38 cellular contexts compared by ENCODE assay signal in the genomic region with DNA sequence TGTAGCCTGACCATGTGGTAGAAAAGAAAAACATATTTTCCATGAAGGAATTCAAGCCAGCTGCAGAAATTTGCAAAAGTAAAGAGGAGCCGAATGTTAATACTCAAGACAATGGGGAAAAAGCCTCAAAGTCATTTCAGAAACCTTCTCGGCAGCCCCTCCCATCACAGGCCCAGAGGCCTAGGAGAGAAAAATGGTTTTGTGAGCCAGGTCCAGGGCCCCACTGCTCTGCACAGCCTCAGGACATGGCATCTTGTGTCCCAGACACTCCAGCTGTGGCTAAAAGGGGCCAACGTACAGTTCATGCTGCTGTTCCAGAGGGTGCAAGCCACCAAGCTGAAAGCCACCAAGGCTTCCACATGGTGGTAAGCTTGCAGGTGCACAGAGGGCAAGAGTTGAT. TPM values are rescaled to one million over a fixed set of nuclear protein-coding genes. Genes with fewer than 3 reads are reported as not detected.
"Had no signal": no experiment of that assay in that cellular context is flagged by ENCODE, and none has a peak within 500 bp of the region (broad histone marks: within the 10 kb centered on the region; RNA-seq: fewer than 3 reads in every experiment).

No MANE protein-coding gene starts in this region.

- FAIRE-seq: astrocyte had no signal

- H3K4me1 Mint-ChIP-seq: activated naive CD4-positive, alpha-beta T cell treated with anti-CD3 and anti-CD28 coated beads, Interleukin-2, amount 10 ng/mL, durations not matched to agents 7 days and 5 days; activated naive CD4-positive, alpha-beta T cell treated with anti-CD3 and anti-CD28 coated beads, Interleukin-2, amount 50 U/mL, for 24 hours; activated naive CD8-positive, alpha-beta T cell treated with anti-CD3 and anti-CD28 coated beads for 36 hours; activated naive CD8-positive, alpha-beta T cell treated with anti-CD3 and anti-CD28 coated beads, Interleukin-2, amount 10 ng/mL, durations not matched to agents 7 days and 5 days; activated naive CD8-positive, alpha-beta T cell treated with anti-CD3 and anti-CD28 coated beads, Interleukin-2, amount 50 U/mL, for 24 hours; activated T-helper 17 cell treated with anti-CD3 and anti-CD28 coated beads, Interleukin-2, amount 50 U/mL, for 72 hours; central memory CD8-positive, alpha-beta T cell had no signal

- H3K27me3 ChIP-seq: adrenal gland, ascending aorta, body of pancreas, brain microvascular endothelial cell, breast epithelium, cardiac muscle cell had no signal

- H3K36me3 Mint-ChIP-seq: activated naive CD8-positive, alpha-beta T cell; brain had no signal

- H3K9me3 ChIP-seq: adrenal gland, ascending aorta, body of pancreas, breast epithelium had no signal

- DNase-seq: activated effector memory CD4-positive, alpha-beta T cell treated with anti-CD3 and anti-CD28 coated beads, Interleukin-2, amount 50 U/mL, for 16 hours; activated effector memory CD4-positive, alpha-beta T cell treated with Interleukin-2 at 50 U/mL for 16 hours; activated gamma-delta T cell; activated gamma-delta T cell treated with Interleukin-2 at 50 U/mL for 16 hours; activated naive CD4-positive, alpha-beta T cell; activated naive CD4-positive, alpha-beta T cell treated with anti-CD3 and anti-CD28 coated beads for 36 hours; activated naive CD4-positive, alpha-beta T cell treated with anti-CD3 and anti-CD28 coated beads, Interleukin-2, amount 10 ng/mL, durations not matched to agents 7 days and 5 days; activated naive CD4-positive, alpha-beta T cell treated with anti-CD3 and anti-CD28 coated beads, Interleukin-2, amount 50 U/mL, for 16 hours; activated naive CD4-positive, alpha-beta T cell treated with Interleukin-2 at 50 U/mL for 16 hours; activated naive CD8-positive, alpha-beta T cell treated with anti-CD3 and anti-CD28 coated beads for 36 hours; activated naive CD8-positive, alpha-beta T cell treated with anti-CD3 and anti-CD28 coated beads, Interleukin-2, amount 10 ng/mL, durations not matched to agents 7 days and 5 days; activated naive CD8-positive, alpha-beta T cell treated with anti-CD3 and anti-CD28 coated beads, Interleukin-2, amount 50 U/mL, for 24 hours; activated T-cell treated with anti-CD3 and anti-CD28 coated beads, Interleukin-2, amount 50 U/mL, for 1 hour; activated T-cell treated with anti-CD3 and anti-CD28 coated beads, Interleukin-2, amount 50 U/mL, for 24 hours; activated T-cell treated with anti-CD3 and anti-CD28 coated beads, Interleukin-2, amount 50 U/mL, for 4 hours; activated T-cell treated with anti-CD3 and anti-CD28 coated beads, Interleukin-2, amount 50 U/mL, for 48 hours; activated T-cell treated with anti-CD3 and anti-CD28 coated beads, Interleukin-2, amount 50 U/mL, for 72 hours; adrenal gland; amniotic stem cell; amygdala; anterior cingulate cortex; aorta; body of pancreas; brain microvascular endothelial cell; caudate nucleus; cerebellar nuclear complex had no signal

- H3K4me3 Mint-ChIP-seq: activated naive CD4-positive, alpha-beta T cell treated with anti-CD3 and anti-CD28 coated beads for 36 hours; activated naive CD4-positive, alpha-beta T cell treated with anti-CD3 and anti-CD28 coated beads, Interleukin-2, amount 10 ng/mL, durations not matched to agents 7 days and 5 days; activated naive CD4-positive, alpha-beta T cell treated with anti-CD3 and anti-CD28 coated beads, Interleukin-2, amount 50 U/mL, for 24 hours; activated naive CD8-positive, alpha-beta T cell; activated naive CD8-positive, alpha-beta T cell treated with anti-CD3 and anti-CD28 coated beads for 36 hours; activated naive CD8-positive, alpha-beta T cell treated with anti-CD3 and anti-CD28 coated beads, Interleukin-2, amount 10 ng/mL, durations not matched to agents 7 days and 5 days; activated naive CD8-positive, alpha-beta T cell treated with anti-CD3 and anti-CD28 coated beads, Interleukin-2, amount 50 U/mL, for 24 hours; activated T-cell treated with anti-CD3 and anti-CD28 coated beads, Interleukin-2, amount 50 U/mL, for 24 hours; activated T-cell treated with anti-CD3 and anti-CD28 coated beads, Interleukin-2, amount 50 U/mL, for 4 hours; activated T-cell treated with anti-CD3 and anti-CD28 coated beads, Interleukin-2, amount 50 U/mL, for 72 hours; activated T-helper 1 cell treated with anti-CD3 and anti-CD28 coated beads, Interleukin-12 subunit alpha, Interleukin-12 subunit beta, Interleukin-2, Interleukin-4 antibody, amounts not matched to agents 30 ng/mL and 10 ng/mL and 1 ng/mL, durations not matched to agents 14 hours and 24 hours and 36 hours; activated T-helper 17 cell treated with anti-CD3 and anti-CD28 coated beads, Interleukin-2, amount 50 U/mL, for 72 hours; brain; central memory CD8-positive, alpha-beta T cell had no signal

- H3K27me3 Mint-ChIP-seq: activated naive CD4-positive, alpha-beta T cell treated with anti-CD3 and anti-CD28 coated beads, Interleukin-2, amount 10 ng/mL, durations not matched to agents 7 days and 5 days; activated naive CD4-positive, alpha-beta T cell treated with anti-CD3 and anti-CD28 coated beads, Interleukin-2, amount 50 U/mL, for 24 hours; activated T-helper 17 cell treated with anti-CD3 and anti-CD28 coated beads, Interleukin-2, amount 50 U/mL, for 72 hours had no signal

- H3K4me1 ChIP-seq: adrenal gland, ascending aorta, body of pancreas, breast epithelium had no signal

- H3K4me3 ChIP-seq: adrenal gland, ascending aorta, body of pancreas, breast epithelium, cardiac muscle cell had no signal

- H3K27ac ChIP-seq: adrenal gland, ascending aorta, body of pancreas, brain microvascular endothelial cell, breast epithelium, cardiac muscle cell had no signal

- H3K36me3 ChIP-seq: adrenal gland, ascending aorta, brain microvascular endothelial cell, breast epithelium, cardiac muscle cell had no signal

- ATAC-seq: activated naive CD4-positive, alpha-beta T cell treated with anti-CD3 and anti-CD28 coated beads, Interleukin-2, amount 50 U/mL, for 72 hours; activated naive CD8-positive, alpha-beta T cell treated with anti-CD3 and anti-CD28 coated beads, Interleukin-2, amount 50 U/mL, for 24 hours; activated T-cell treated with anti-CD3 and anti-CD28 coated beads, Interleukin-2, amount 50 U/mL, for 4 hours; activated T-cell treated with anti-CD3 and anti-CD28 coated beads, Interleukin-2, amount 50 U/mL, for 72 hours; activated T-helper 17 cell treated with anti-CD3 and anti-CD28 coated beads, Interleukin-2, amount 50 U/mL, for 72 hours; body of pancreas had no signal

- H3K27ac Mint-ChIP-seq: activated naive CD4-positive, alpha-beta T cell treated with anti-CD3 and anti-CD28 coated beads for 36 hours; activated naive CD4-positive, alpha-beta T cell treated with anti-CD3 and anti-CD28 coated beads, Interleukin-2, amount 10 ng/mL, durations not matched to agents 7 days and 5 days; activated naive CD4-positive, alpha-beta T cell treated with anti-CD3 and anti-CD28 coated beads, Interleukin-2, amount 50 U/mL, for 24 hours; activated naive CD4-positive, alpha-beta T cell treated with anti-CD3 and anti-CD28 coated beads, Interleukin-2, amount 50 U/mL, for 72 hours; activated naive CD8-positive, alpha-beta T cell; activated naive CD8-positive, alpha-beta T cell treated with anti-CD3 and anti-CD28 coated beads for 36 hours; activated naive CD8-positive, alpha-beta T cell treated with anti-CD3 and anti-CD28 coated beads, Interleukin-2, amount 10 ng/mL, durations not matched to agents 7 days and 5 days; activated naive CD8-positive, alpha-beta T cell treated with anti-CD3 and anti-CD28 coated beads, Interleukin-2, amount 50 U/mL, for 24 hours; activated T-cell treated with anti-CD3 and anti-CD28 coated beads, Interleukin-2, amount 50 U/mL, for 24 hours; activated T-cell treated with anti-CD3 and anti-CD28 coated beads, Interleukin-2, amount 50 U/mL, for 72 hours; activated T-helper 1 cell treated with anti-CD3 and anti-CD28 coated beads, Interleukin-12 subunit alpha, Interleukin-12 subunit beta, Interleukin-2, Interleukin-4 antibody, amounts not matched to agents 30 ng/mL and 10 ng/mL and 1 ng/mL, durations not matched to agents 14 hours and 24 hours and 36 hours; activated T-helper 17 cell treated with anti-CD3 and anti-CD28 coated beads, Interleukin-2, amount 50 U/mL, for 72 hours; activated T-helper 2 cell treated with anti-CD3 and anti-CD28 coated beads, Interferon-gamma antibody, Interleukin-2, Interleukin-4, amounts not matched to agents 10 μg/mL and 5 μg/mL and 100 μg/mL, durations not matched to agents 14 hours and 24 hours and 36 hours; brain had no signal

- H3K9me3 Mint-ChIP-seq: central memory CD8-positive, alpha-beta T cell had no signal

RNA-seq across cellular contexts. Expression of gene BBS12, which starts 50.9 kb away (rescaled TPM):
- total RNA-seq: ascending aorta had no signal
